In genomic region chr7:130921391-130922180, GRCh38 we compare ENCODE assay signal across 8 cellular contexts.
DNase-seq lines count a peak whose midpoint lies in the region; ATAC-seq and TF ChIP-seq lines count a peak whose summit lies in the region.

No MANE protein-coding gene starts in this region.

- H3K27me3 Mint-ChIP-seq in nephron (ENCODE audit: low read depth) = peaks cover 3% of the 10 kb centered on the region

- peaks cover 40% of the 10 kb centered on the region for H3K4me1 Mint-ChIP-seq in nephron

- H3K9ac ChIP-seq in NT2/D1 (ENCODE audit: insufficient read length, low read depth) (peak overlapping the region; percentile 10), endocrine pancreas (ENCODE audit: control insufficient read depth, insufficient read depth, low read length) (peak overlapping the region; percentile 22)

- H3K4me1 ChIP-seq in NT2/D1 (ENCODE audit: insufficient read depth, insufficient read length) (no peaks in the 10 kb centered on the region), endocrine pancreas (ENCODE audit: control insufficient read depth, insufficient read depth, low read length) (peaks cover 34% of the 10 kb centered on the region)

- H3K9me3 ChIP-seq in NT2/D1 (ENCODE audit: insufficient read depth, low read length) (no peaks in the 10 kb centered on the region), endocrine pancreas (ENCODE audit: control insufficient read depth, low read length) (no peaks in the 10 kb centered on the region), WERI-Rb-1 (ENCODE audit: severe bottlenecking) (no peaks in the 10 kb centered on the region)

- H3K36me3 ChIP-seq in BJ (ENCODE audit: control insufficient read depth, insufficient read depth, low read length) (no peaks in the 10 kb centered on the region; the same call in 1 of the 2 replicates), NT2/D1 (ENCODE audit: insufficient read depth, insufficient read length, low read length) (no peaks in the 10 kb centered on the region), endocrine pancreas (ENCODE audit: control insufficient read depth, insufficient read depth, low read length) (no peaks in the 10 kb centered on the region), WERI-Rb-1 (no peaks in the 10 kb centered on the region)

- CTCF ChIA-PET in BJ (lab: Yijun Ruan, JAX) = interaction anchor here (0.6 to 1.8 kb wide), 6 partner anchors 14 to 61 kb away, joined by 3 to 8 read pairs (median 5); no protein-coding TSS in a partner anchor

- POLR2A ChIA-PET in BJ (lab: Charles Lee) = interaction anchor here (0.6 to 0.9 kb wide), 2 partner anchors 35 to 509 kb away, joined by 3 read pairs; no protein-coding TSS in a partner anchor

- peak overlapping the region; percentile 50 to 62 (median 58) for H3K4me3 Mint-ChIP-seq in nephron

- H3K4me3 ChIP-seq in BJ (ENCODE audit: low read depth, low read length) (0 out of 2 replicates have a peak overlapping the region, but pooled peaks have one; percentile 5), NT2/D1 (ENCODE audit: insufficient read length, low read depth) (no peak overlapping the region), endocrine pancreas (ENCODE audit: control insufficient read depth, insufficient read depth, low read length) (peak overlapping the region; percentile 56), WERI-Rb-1 (ENCODE audit: low read depth, low read length) (no peak overlapping the region)

- peak overlapping the region; percentile 97 to 99 (median 98) for H3K27ac Mint-ChIP-seq in nephron

- ATAC-seq in GM19455 (IDR thresholded peaks at IDR 0.05; ENCODE audit: unreplicated experiment) = no peak
- ATAC-seq in HG02981 (IDR thresholded peaks at IDR 0.05; ENCODE audit: unreplicated experiment) = no peak

- DNase-seq in BJ (ENCODE audit: low read depth) (peak; percentile 66), NT2/D1 (ENCODE audit: low read depth, low spot score) (no peak), NCI-H187 treated with DMSO at 0.1 percent for 48 hours (lab: John Stamatoyannopoulos, UW) (no peak), WERI-Rb-1 (no peak)

- H3K27ac ChIP-seq in WERI-Rb-1 = no peak overlapping the region

- H3K9me3 Mint-ChIP-seq in nephron = no peaks in the 10 kb centered on the region

- TF ChIP-seq CTCF in BJ (IDR thresholded peaks at IDR 0.05; ENCODE audit: insufficient read depth, low read depth, low read length) (no peak), nephron (IDR thresholded peaks at IDR 0.05; ENCODE audit: unreplicated experiment in 3 of 3) (no peak), WERI-Rb-1 (IDR thresholded peaks at IDR 0.05; ENCODE audit: low read depth, low read length) (no peak)

- H3K27me3 ChIP-seq in BJ (ENCODE audit: control insufficient read depth, insufficient read depth, low read length) (no peaks in the 10 kb centered on the region), NT2/D1 (ENCODE audit: insufficient read depth, insufficient read length) (no peaks in the 10 kb centered on the region), endocrine pancreas (ENCODE audit: control insufficient read depth, insufficient read depth, low read length) (no peaks in the 10 kb centered on the region), WERI-Rb-1 (ENCODE audit: insufficient read depth, low read depth, severe bottlenecking) (no peaks in the 10 kb centered on the region)

- H3K36me3 Mint-ChIP-seq in nephron (ENCODE audit: low read depth) = no peaks in the 10 kb centered on the region

Comparison
In these comparisons a context has a peak if more than half of its experiments do, and no peak if none do; other contexts are left out.
1. H3K4me3 ChIP-seq: peak in BJ (single experiment) and endocrine pancreas (single experiment); none in NT2/D1 (single experiment) and WERI-Rb-1 (single experiment).